In the genomic region with DNA sequence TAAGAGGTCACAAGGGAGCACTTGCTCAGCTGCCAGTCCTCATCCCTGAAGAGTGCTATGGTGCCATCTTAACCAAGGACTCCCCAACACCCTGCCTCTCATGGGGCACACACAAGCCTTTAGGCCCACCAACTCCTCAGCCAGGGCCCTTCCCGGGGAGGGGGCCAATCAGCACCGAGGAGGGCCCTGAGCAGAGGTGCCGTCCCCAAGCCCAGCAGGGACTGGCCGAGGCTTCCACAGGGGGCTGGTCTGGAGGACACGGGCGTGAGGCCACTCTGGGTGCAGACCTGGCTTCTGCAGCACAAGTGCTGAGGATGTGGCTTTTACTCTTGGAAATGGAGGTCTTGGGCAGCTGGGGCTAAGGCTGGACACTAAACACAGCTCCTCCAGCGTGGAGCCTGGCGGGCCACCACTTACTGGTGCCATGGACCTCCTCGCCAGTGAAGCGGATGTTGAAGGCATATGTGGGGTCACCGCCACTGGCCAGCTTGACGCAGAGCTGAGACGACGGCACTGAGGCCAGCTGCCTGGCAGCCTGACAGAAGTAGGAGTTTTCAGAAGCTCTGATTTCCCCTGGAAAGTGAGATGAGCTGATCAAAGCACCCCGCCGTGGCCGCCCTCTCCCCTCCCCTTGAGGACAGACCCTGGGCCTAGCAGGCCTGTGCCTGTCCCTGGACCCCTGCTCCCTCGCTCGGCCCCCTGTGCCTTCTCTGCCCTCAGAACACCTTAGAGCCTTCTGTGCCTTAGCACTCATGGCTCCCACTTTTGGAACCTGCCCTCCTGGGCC, we compare ENCODE assay signal across 1 cellular context.
TF ChIP-seq lines count a peak whose summit lies in the region.

No MANE protein-coding gene starts in this region.

TF ChIP-seq in IMR-90, 13 proteins besides CTCF, POLR2A, EP300 and RAD21:
- no peak for TF ChIP-seq MAFK (IDR thresholded peaks at IDR 0.05; ENCODE audit: low read depth, low read length)
- TF ChIP-seq, protein P1, sequence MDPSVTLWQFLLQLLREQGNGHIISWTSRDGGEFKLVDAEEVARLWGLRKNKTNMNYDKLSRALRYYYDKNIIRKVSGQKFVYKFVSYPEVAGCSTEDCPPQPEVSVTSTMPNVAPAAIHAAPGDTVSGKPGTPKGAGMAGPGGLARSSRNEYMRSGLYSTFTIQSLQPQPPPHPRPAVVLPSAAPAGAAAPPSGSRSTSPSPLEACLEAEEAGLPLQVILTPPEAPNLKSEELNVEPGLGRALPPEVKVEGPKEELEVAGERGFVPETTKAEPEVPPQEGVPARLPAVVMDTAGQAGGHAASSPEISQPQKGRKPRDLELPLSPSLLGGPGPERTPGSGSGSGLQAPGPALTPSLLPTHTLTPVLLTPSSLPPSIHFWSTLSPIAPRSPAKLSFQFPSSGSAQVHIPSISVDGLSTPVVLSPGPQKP (IDR thresholded peaks at IDR 0.05; ENCODE audit: borderline replicate concordance, low read depth, low read length): no peak
- TF ChIP-seq RFX5 (IDR thresholded peaks at IDR 0.05; ENCODE audit: low read depth, low read length): no peak
- no peak for TF ChIP-seq BHLHE40 (IDR thresholded peaks at IDR 0.05; ENCODE audit: low read depth, low read length)
- TF ChIP-seq RCOR1 (IDR thresholded peaks at IDR 0.05; ENCODE audit: insufficient replicate concordance, low read length): no peak
- no peak for TF ChIP-seq CHD1 (IDR thresholded peaks at IDR 0.05; ENCODE audit: low read depth, low read length)
- TF ChIP-seq MAZ (IDR thresholded peaks at IDR 0.05; ENCODE audit: borderline replicate concordance, low read depth, low read length): no peak
- no peak for TF ChIP-seq CEBPB (IDR thresholded peaks at IDR 0.05; ENCODE audit: low read depth, low read length)
- no peak for TF ChIP-seq MXI1 (IDR thresholded peaks at IDR 0.05; ENCODE audit: borderline replicate concordance, low read depth, low read length)
- TF ChIP-seq NFE2L2 (IDR thresholded peaks at IDR 0.05; ENCODE audit: low read depth, low read length): no peak
- TF ChIP-seq, protein P2, sequence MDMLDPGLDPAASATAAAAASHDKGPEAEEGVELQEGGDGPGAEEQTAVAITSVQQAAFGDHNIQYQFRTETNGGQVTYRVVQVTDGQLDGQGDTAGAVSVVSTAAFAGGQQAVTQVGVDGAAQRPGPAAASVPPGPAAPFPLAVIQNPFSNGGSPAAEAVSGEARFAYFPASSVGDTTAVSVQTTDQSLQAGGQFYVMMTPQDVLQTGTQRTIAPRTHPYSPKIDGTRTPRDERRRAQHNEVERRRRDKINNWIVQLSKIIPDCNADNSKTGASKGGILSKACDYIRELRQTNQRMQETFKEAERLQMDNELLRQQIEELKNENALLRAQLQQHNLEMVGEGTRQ (IDR thresholded peaks at IDR 0.05; ENCODE audit: low read depth, low read length): no peak
- no peak for TF ChIP-seq FOS (IDR thresholded peaks at IDR 0.05; ENCODE audit: low read depth, low read length)
- TF ChIP-seq SMC3 (IDR thresholded peaks at IDR 0.05; ENCODE audit: low read depth, low read length): no peak
